Comparison of ENCODE assay signal across 30 cellular contexts in genomic region chr4:95742872-95743271, GRCh38.
"Had no signal": no experiment of that assay in that cellular context is flagged by ENCODE, and none has a peak within 500 bp of the region (broad histone marks: within the 10 kb centered on the region; RNA-seq: fewer than 3 reads in every experiment).

No MANE protein-coding gene starts in this region.

- H3K4me3 Mint-ChIP-seq: activated B cell treated with CpG ODN at 0.5 μM for 24 hours; activated CD8-positive, alpha-beta memory T cell treated with anti-CD3 and anti-CD28 coated beads, Interleukin-2, amount 10 ng/mL, durations not matched to agents 7 days and 5 days; activated CD8-positive, alpha-beta T cell treated with anti-CD3 and anti-CD28 coated beads, Interleukin-2, amount 10 ng/mL, durations not matched to agents 7 days and 5 days; activated naive CD8-positive, alpha-beta T cell; dendritic cell treated with granulocyte-macrophage colony-stimulating factor and Interleukin-4, amounts not matched to agents 40 ng/mL and 50 ng/mL, for 4 days; mesothelial cell of epicardium; naive thymus-derived CD4-positive, alpha-beta T cell; stimulated activated memory B cell treated with anti-CD40 and anti-IgM and Interleukin-4, amounts not matched to agents 10 μg/mL and 1 μg/mL and 100 μg/mL, for 72 hours; T-helper 2 cell treated with Interferon-gamma antibody and Interleukin-4, amounts not matched to agents 5 μg/mL and 100 μg/mL, for 36 hours had no signal

- H3K27ac Mint-ChIP-seq: activated B cell treated with CpG ODN at 0.5 μM for 24 hours; activated CD8-positive, alpha-beta memory T cell treated with anti-CD3 and anti-CD28 coated beads, Interleukin-2, amount 10 ng/mL, durations not matched to agents 7 days and 5 days; activated CD8-positive, alpha-beta T cell treated with anti-CD3 and anti-CD28 coated beads, Interleukin-2, amount 10 ng/mL, durations not matched to agents 7 days and 5 days; activated naive CD8-positive, alpha-beta T cell; dendritic cell treated with granulocyte-macrophage colony-stimulating factor and Interleukin-4, amounts not matched to agents 40 ng/mL and 50 ng/mL, for 4 days; mesothelial cell of epicardium; naive thymus-derived CD4-positive, alpha-beta T cell; stimulated activated memory B cell treated with anti-CD40 and anti-IgM and Interleukin-4, amounts not matched to agents 10 μg/mL and 1 μg/mL and 100 μg/mL, for 72 hours; T-helper 2 cell treated with Interferon-gamma antibody and Interleukin-4, amounts not matched to agents 5 μg/mL and 100 μg/mL, for 36 hours had no signal

- H3K9me3 Mint-ChIP-seq: T-helper 2 cell treated with Interferon-gamma antibody and Interleukin-4, amounts not matched to agents 5 μg/mL and 100 μg/mL, for 36 hours had no signal

- H3K27ac ChIP-seq: ascending aorta, brain microvascular endothelial cell, gastrocnemius medialis, hepatocyte, ovary, prostate gland, stomach, testis, transverse colon had no signal

- H3K27me3 Mint-ChIP-seq: activated B cell treated with CpG ODN at 0.5 μM for 24 hours; activated CD8-positive, alpha-beta memory T cell treated with anti-CD3 and anti-CD28 coated beads, Interleukin-2, amount 10 ng/mL, durations not matched to agents 7 days and 5 days; activated naive CD8-positive, alpha-beta T cell; dendritic cell treated with granulocyte-macrophage colony-stimulating factor and Interleukin-4, amounts not matched to agents 40 ng/mL and 50 ng/mL, for 4 days; naive thymus-derived CD4-positive, alpha-beta T cell; stimulated activated memory B cell treated with anti-CD40 and anti-IgM and Interleukin-4, amounts not matched to agents 10 μg/mL and 1 μg/mL and 100 μg/mL, for 72 hours had no signal

- H3K36me3 ChIP-seq: ascending aorta, brain microvascular endothelial cell, gastrocnemius medialis, ovary, prostate gland, stomach, transverse colon had no signal

- DNase-seq: activated B cell treated with CpG ODN at 0.5 μM for 24 hours; activated CD4-positive, alpha-beta T cell treated with anti-CD3 and anti-CD28 coated beads, Interleukin-2, amount 50 U/mL, for 1 hour; activated CD8-positive, alpha-beta memory T cell treated with anti-CD3 and anti-CD28 coated beads, Interleukin-2, amount 10 ng/mL, durations not matched to agents 7 days and 5 days; activated CD8-positive, alpha-beta T cell treated with anti-CD3 and anti-CD28 coated beads, Interleukin-2, amount 10 ng/mL, durations not matched to agents 7 days and 5 days; activated naive CD4-positive, alpha-beta T cell; activated T-cell treated with anti-CD3 and anti-CD28 coated beads, Interleukin-2, amount 50 U/mL, for 48 hours; brain microvascular endothelial cell; effector CD8-positive, alpha-beta T cell; gastrocnemius medialis; left colon; mammary epithelial cell; naive thymus-derived CD4-positive, alpha-beta T cell; ovary; retina; stimulated activated CD4-positive, alpha-beta T cell treated with anti-CD3 and anti-CD28 coated beads, Interleukin-1b, Interleukin-23, amount 100 ng/mL, for 48 hours; stimulated activated CD4-positive, alpha-beta T cell treated with anti-CD3 and anti-CD28 coated beads, Interleukin-4, amount 100 ng/mL, for 4 hours; stimulated activated CD8-positive, alpha-beta memory T cell treated with anti-CD3 and anti-CD28 coated beads, Interleukin-4, amount 100 ng/mL, for 48 hours; stomach; T-helper 1 cell; testis; transverse colon had no signal

- H3K27me3 ChIP-seq: ascending aorta, brain microvascular endothelial cell, gastrocnemius medialis, hepatocyte, ovary, stomach, testis, transverse colon had no signal

- H3K4me1 ChIP-seq: ascending aorta, gastrocnemius medialis, prostate gland, stomach, testis, transverse colon had no signal

- H3K36me3 Mint-ChIP-seq: activated CD8-positive, alpha-beta memory T cell treated with anti-CD3 and anti-CD28 coated beads, Interleukin-2, amount 10 ng/mL, durations not matched to agents 7 days and 5 days; activated naive CD8-positive, alpha-beta T cell; stimulated activated memory B cell treated with anti-CD40 and anti-IgM and Interleukin-4, amounts not matched to agents 10 μg/mL and 1 μg/mL and 100 μg/mL, for 72 hours had no signal

- H3K4me1 Mint-ChIP-seq: activated B cell treated with CpG ODN at 0.5 μM for 24 hours; activated CD8-positive, alpha-beta memory T cell treated with anti-CD3 and anti-CD28 coated beads, Interleukin-2, amount 10 ng/mL, durations not matched to agents 7 days and 5 days; naive thymus-derived CD4-positive, alpha-beta T cell; stimulated activated memory B cell treated with anti-CD40 and anti-IgM and Interleukin-4, amounts not matched to agents 10 μg/mL and 1 μg/mL and 100 μg/mL, for 72 hours had no signal

- H3K4me3 ChIP-seq: ascending aorta, gastrocnemius medialis, hepatocyte, ovary, prostate gland, smooth muscle cell, stomach, testis, transverse colon had no signal

- H3K9me3 ChIP-seq: gastrocnemius medialis, prostate gland, testis, transverse colon had no signal
